ENCODE assay signal across 39 cellular contexts in the genomic region with DNA sequence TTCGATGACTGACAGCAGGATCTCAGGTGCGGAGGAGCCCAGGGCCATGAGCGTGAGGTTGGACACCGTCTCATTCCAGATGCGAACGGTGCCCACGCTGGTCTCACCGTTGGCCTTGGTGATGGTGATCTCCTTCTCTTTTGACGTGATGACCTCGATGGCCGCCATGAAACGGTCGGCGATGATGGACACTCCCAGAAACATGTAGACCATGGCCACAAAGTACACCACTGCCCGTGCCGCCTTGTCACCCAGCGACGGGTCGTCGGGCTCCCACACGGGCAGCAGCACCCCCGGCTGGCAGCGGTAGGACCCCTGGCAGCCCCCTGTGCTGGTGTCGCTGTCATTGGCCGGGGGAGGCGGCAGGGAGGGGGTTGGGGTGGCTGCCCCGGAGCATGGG. TPM values are rescaled to one million over a fixed set of nuclear protein-coding genes. Genes with fewer than 3 reads are reported as not detected.
"Had no signal": no experiment of that assay in that cellular context is flagged by ENCODE, and none has a peak within 500 bp of the region (broad histone marks: within the 10 kb centered on the region; RNA-seq: fewer than 3 reads in every experiment).

No MANE protein-coding gene starts in this region.

- ATAC-seq: activated CD8-positive, alpha-beta T cell treated with anti-CD3 and anti-CD28 coated beads for 36 hours; activated naive CD4-positive, alpha-beta T cell treated with anti-CD3 and anti-CD28 coated beads, Interleukin-2, amount 50 U/mL, for 72 hours; activated T-cell treated with anti-CD3 and anti-CD28 coated beads, Interleukin-2, amount 50 U/mL, for 4 hours; activated T-cell treated with anti-CD3 and anti-CD28 coated beads, Interleukin-2, amount 50 U/mL, for 72 hours; activated T-helper 17 cell treated with anti-CD3 and anti-CD28 coated beads, Interleukin-2, amount 50 U/mL, for 72 hours; body of pancreas had no signal

- H3K36me3 Mint-ChIP-seq: activated CD4-positive, alpha-beta memory T cell treated with anti-CD3 and anti-CD28 coated beads for 36 hours; activated naive CD4-positive, alpha-beta T cell treated with anti-CD3 and anti-CD28 coated beads, Interleukin-2, amount 50 U/mL, for 72 hours; activated naive CD8-positive, alpha-beta T cell treated with anti-CD3 and anti-CD28 coated beads for 36 hours had no signal

- H3K36me3 ChIP-seq: adrenal gland, cardiac muscle cell had no signal

- H3K27me3 ChIP-seq: body of pancreas, cardiac muscle cell had no signal

- H3K9me3 Mint-ChIP-seq: activated B cell treated with CpG ODN at 0.5 μM for 24 hours; activated CD4-positive, alpha-beta memory T cell treated with anti-CD3 and anti-CD28 coated beads for 36 hours; activated CD4-positive, alpha-beta T cell treated with anti-CD3 and anti-CD28 coated beads, Interleukin-2, amount 10 ng/mL, durations not matched to agents 24 days and 14 days; activated CD8-positive, alpha-beta T cell treated with anti-CD3 and anti-CD28 coated beads for 36 hours; activated naive CD4-positive, alpha-beta T cell treated with anti-CD3 and anti-CD28 coated beads for 36 hours; activated naive CD4-positive, alpha-beta T cell treated with anti-CD3 and anti-CD28 coated beads, Interleukin-2, amount 50 U/mL, for 72 hours; activated naive CD8-positive, alpha-beta T cell treated with anti-CD3 and anti-CD28 coated beads for 36 hours; activated T-cell treated with anti-CD3 and anti-CD28 coated beads, Interleukin-2, amount 50 U/mL, for 4 hours; activated T-cell treated with anti-CD3 and anti-CD28 coated beads, Interleukin-2, amount 50 U/mL, for 72 hours; activated T-helper 1 cell treated with anti-CD3 and anti-CD28 coated beads, Interleukin-12 subunit alpha, Interleukin-12 subunit beta, Interleukin-2, Interleukin-4 antibody, amounts not matched to agents 30 ng/mL and 10 ng/mL and 1 ng/mL, durations not matched to agents 14 hours and 24 hours and 36 hours; activated T-helper 17 cell treated with anti-CD3 and anti-CD28 coated beads, Interleukin-2, amount 50 U/mL, for 72 hours; central memory CD8-positive, alpha-beta T cell; T-helper 1 cell treated with Interleukin-12 subunit alpha and Interleukin-12 subunit beta and Interleukin-4 antibody, amounts not matched to agents 30 μg/mL and 1 μg/mL, for 36 hours; T-helper 2 cell treated with Interferon-gamma antibody and Interleukin-4, amounts not matched to agents 5 μg/mL and 100 μg/mL, for 36 hours had no signal

- H3K4me1 ChIP-seq: adrenal gland had no signal

- H3K4me3 Mint-ChIP-seq: activated B cell treated with CpG ODN at 0.5 μM for 24 hours; activated CD4-positive, alpha-beta memory T cell treated with anti-CD3 and anti-CD28 coated beads for 36 hours; activated CD4-positive, alpha-beta T cell treated with anti-CD3 and anti-CD28 coated beads, Interleukin-2, amount 10 ng/mL, durations not matched to agents 24 days and 14 days; activated CD8-positive, alpha-beta T cell treated with anti-CD3 and anti-CD28 coated beads for 36 hours; activated naive CD4-positive, alpha-beta T cell treated with anti-CD3 and anti-CD28 coated beads for 36 hours; activated naive CD8-positive, alpha-beta T cell treated with anti-CD3 and anti-CD28 coated beads for 36 hours; activated T-cell treated with anti-CD3 and anti-CD28 coated beads, Interleukin-2, amount 50 U/mL, for 4 hours; activated T-cell treated with anti-CD3 and anti-CD28 coated beads, Interleukin-2, amount 50 U/mL, for 72 hours; activated T-helper 1 cell treated with anti-CD3 and anti-CD28 coated beads, Interleukin-12 subunit alpha, Interleukin-12 subunit beta, Interleukin-2, Interleukin-4 antibody, amounts not matched to agents 30 ng/mL and 10 ng/mL and 1 ng/mL, durations not matched to agents 14 hours and 24 hours and 36 hours; activated T-helper 17 cell treated with anti-CD3 and anti-CD28 coated beads, Interleukin-2, amount 50 U/mL, for 72 hours; central memory CD8-positive, alpha-beta T cell; T-helper 1 cell treated with Interleukin-12 subunit alpha and Interleukin-12 subunit beta and Interleukin-4 antibody, amounts not matched to agents 30 μg/mL and 1 μg/mL, for 36 hours; T-helper 2 cell treated with Interferon-gamma antibody and Interleukin-4, amounts not matched to agents 5 μg/mL and 100 μg/mL, for 36 hours had no signal

- H3K9me3 ChIP-seq: adrenal gland, body of pancreas had no signal

- H3K4me3 ChIP-seq: adrenal gland, body of pancreas, cardiac muscle cell had no signal

- H3K27ac ChIP-seq: adrenal gland, body of pancreas, cardiac muscle cell, WERI-Rb-1 had no signal

- DNase-seq: activated B cell treated with CpG ODN at 0.5 μM for 24 hours; activated CD4-positive, alpha-beta memory T cell treated with anti-CD3 and anti-CD28 coated beads for 36 hours; activated CD4-positive, alpha-beta T cell treated with anti-CD3 and anti-CD28 coated beads for 4 hours; activated CD4-positive, alpha-beta T cell treated with anti-CD3 and anti-CD28 coated beads, Interleukin-2, amount 10 ng/mL, durations not matched to agents 24 days and 14 days; activated CD4-positive, alpha-beta T cell treated with anti-CD3 and anti-CD28 coated beads, Interleukin-2, amount 50 U/mL, for 1 hour; activated CD4-positive, alpha-beta T cell treated with anti-CD3 and anti-CD28 coated beads, Interleukin-2, amount 50 U/mL, for 4 hours; activated CD4-positive, CD25-positive, alpha-beta regulatory T cell treated with anti-CD3 and anti-CD28 coated beads, Interleukin-2, amount 50 U/mL, for 72 hours; activated CD8-positive, alpha-beta memory T cell treated with anti-CD3 and anti-CD28 coated beads, Interleukin-2, amount 50 U/mL, for 4 hours; activated CD8-positive, alpha-beta T cell treated with anti-CD3 and anti-CD28 coated beads for 36 hours; activated effector memory CD4-positive, alpha-beta T cell treated with anti-CD3 and anti-CD28 coated beads, Interleukin-2, amount 50 U/mL, for 16 hours; activated gamma-delta T cell treated with Interleukin-2 at 50 U/mL for 16 hours; activated naive CD4-positive, alpha-beta T cell; activated naive CD4-positive, alpha-beta T cell treated with anti-CD3 and anti-CD28 coated beads for 36 hours; activated naive CD4-positive, alpha-beta T cell treated with anti-CD3 and anti-CD28 coated beads, Interleukin-2, amount 50 U/mL, for 16 hours; activated naive CD8-positive, alpha-beta T cell treated with anti-CD3 and anti-CD28 coated beads for 36 hours; activated T-cell treated with anti-CD3 and anti-CD28 coated beads for 4 hours; activated T-cell treated with anti-CD3 and anti-CD28 coated beads, Interleukin-2, amount 50 U/mL, for 1 hour; activated T-cell treated with anti-CD3 and anti-CD28 coated beads, Interleukin-2, amount 50 U/mL, for 4 hours; activated T-cell treated with anti-CD3 and anti-CD28 coated beads, Interleukin-2, amount 50 U/mL, for 72 hours; adrenal gland; amniotic stem cell; aorta; body of pancreas; cerebellar nuclear complex; T-helper 1 cell; T-helper 2 cell; T-helper 9 cell; WERI-Rb-1 had no signal

- H3K27ac Mint-ChIP-seq: activated B cell treated with CpG ODN at 0.5 μM for 24 hours; activated CD4-positive, alpha-beta memory T cell treated with anti-CD3 and anti-CD28 coated beads for 36 hours; activated CD4-positive, alpha-beta T cell treated with anti-CD3 and anti-CD28 coated beads, Interleukin-2, amount 10 ng/mL, durations not matched to agents 24 days and 14 days; activated CD8-positive, alpha-beta T cell treated with anti-CD3 and anti-CD28 coated beads for 36 hours; activated naive CD4-positive, alpha-beta T cell treated with anti-CD3 and anti-CD28 coated beads for 36 hours; activated naive CD4-positive, alpha-beta T cell treated with anti-CD3 and anti-CD28 coated beads, Interleukin-2, amount 50 U/mL, for 72 hours; activated naive CD8-positive, alpha-beta T cell treated with anti-CD3 and anti-CD28 coated beads for 36 hours; activated T-cell treated with anti-CD3 and anti-CD28 coated beads, Interleukin-2, amount 50 U/mL, for 72 hours; activated T-helper 1 cell treated with anti-CD3 and anti-CD28 coated beads, Interleukin-12 subunit alpha, Interleukin-12 subunit beta, Interleukin-2, Interleukin-4 antibody, amounts not matched to agents 30 ng/mL and 10 ng/mL and 1 ng/mL, durations not matched to agents 14 hours and 24 hours and 36 hours; activated T-helper 17 cell treated with anti-CD3 and anti-CD28 coated beads, Interleukin-2, amount 50 U/mL, for 72 hours; T-helper 1 cell treated with Interleukin-12 subunit alpha and Interleukin-12 subunit beta and Interleukin-4 antibody, amounts not matched to agents 30 μg/mL and 1 μg/mL, for 36 hours; T-helper 2 cell treated with Interferon-gamma antibody and Interleukin-4, amounts not matched to agents 5 μg/mL and 100 μg/mL, for 36 hours had no signal

- FAIRE-seq: astrocyte, bronchial epithelial cell, TTC549 had no signal

RNA-seq across cellular contexts. Expression of a gene that starts 5.7 kb away (rescaled TPM):
- total RNA-seq: activated B cell treated with CpG ODN at 0.5 μM for 24 hours; activated CD4-positive, alpha-beta T cell treated with anti-CD3 and anti-CD28 coated beads, Interleukin-2, amount 10 ng/mL, durations not matched to agents 24 days and 14 days; activated CD8-positive, alpha-beta memory T cell treated with anti-CD3 and anti-CD28 coated beads for 36 hours; activated naive CD4-positive, alpha-beta T cell treated with anti-CD3 and anti-CD28 coated beads for 36 hours; activated T-helper 1 cell treated with anti-CD3 and anti-CD28 coated beads, Interleukin-12 subunit alpha, Interleukin-12 subunit beta, Interleukin-2, Interleukin-4 antibody, amounts not matched to agents 30 ng/mL and 10 ng/mL and 1 ng/mL, durations not matched to agents 14 hours and 24 hours and 36 hours had no signal
- polyA plus RNA-seq: aorta had no signal

RNA-seq across cellular contexts. Expression of a gene that starts 46.6 kb away (rescaled TPM):
- total RNA-seq: activated B cell treated with CpG ODN at 0.5 μM for 24 hours; activated CD4-positive, alpha-beta T cell treated with anti-CD3 and anti-CD28 coated beads, Interleukin-2, amount 10 ng/mL, durations not matched to agents 24 days and 14 days; activated CD8-positive, alpha-beta memory T cell treated with anti-CD3 and anti-CD28 coated beads for 36 hours; activated CD8-positive, alpha-beta T cell treated with anti-CD3 and anti-CD28 coated beads for 36 hours; activated naive CD4-positive, alpha-beta T cell treated with anti-CD3 and anti-CD28 coated beads for 36 hours; activated naive CD8-positive, alpha-beta T cell treated with anti-CD3 and anti-CD28 coated beads for 36 hours; activated T-helper 1 cell treated with anti-CD3 and anti-CD28 coated beads, Interleukin-12 subunit alpha, Interleukin-12 subunit beta, Interleukin-2, Interleukin-4 antibody, amounts not matched to agents 30 ng/mL and 10 ng/mL and 1 ng/mL, durations not matched to agents 14 hours and 24 hours and 36 hours had no signal
